ENCODE assay signal across 2 cellular contexts in genomic region chr3:46022909-46023785, GRCh38.
TF ChIP-seq lines count a peak whose summit lies in the region.

No MANE protein-coding gene starts in this region.

TF ChIP-seq in GM23338, 12 proteins besides CTCF, POLR2A, EP300 and RAD21:
- TF ChIP-seq CREB1 (CRISPR knock-in tag; IDR thresholded peaks at IDR 0.05; ENCODE audit: low read depth), result no peak
- TF ChIP-seq POLR2AphosphoS5 (IDR thresholded peaks at IDR 0.05; ENCODE audit: low read depth), result no peak
- TF ChIP-seq NANOG (IDR thresholded peaks at IDR 0.05; ENCODE audit: borderline replicate concordance), result no peak
- no peak for TF ChIP-seq JUNB (IDR thresholded peaks at IDR 0.05; ENCODE audit: unreplicated experiment)
- no peak for TF ChIP-seq ZNF331 (CRISPR knock-in tag; IDR thresholded peaks at IDR 0.05; ENCODE audit: low read depth)
- TF ChIP-seq ZNF462 (CRISPR knock-in tag; IDR thresholded peaks at IDR 0.05), result no peak
- no peak for TF ChIP-seq EZH2phosphoT487 (IDR thresholded peaks at IDR 0.05; ENCODE audit: unreplicated experiment)
- no peak for TF ChIP-seq EZH2 (IDR thresholded peaks at IDR 0.05; ENCODE audit: low read depth, unreplicated experiment)
- TF ChIP-seq REST (IDR thresholded peaks at IDR 0.05; ENCODE audit: unreplicated experiment), result no peak
- no peak for TF ChIP-seq ZNF114 (CRISPR knock-in tag; IDR thresholded peaks at IDR 0.05)
- no peak for TF ChIP-seq ETS1 (IDR thresholded peaks at IDR 0.05)
- TF ChIP-seq STAT1 (IDR thresholded peaks at IDR 0.05; ENCODE audit: unreplicated experiment), result no peak

TF ChIP-seq in K562, 482 proteins besides CTCF, POLR2A, EP300 and RAD21 (continues in another document):
- peak; percentile 79 for TF ChIP-seq CREB1 (IDR thresholded peaks at IDR 0.05)
- TF ChIP-seq CREB1 (CRISPR knock-in tag; IDR thresholded peaks at IDR 0.05), result peak; percentile 81
- TF ChIP-seq SP2 (IDR thresholded peaks at IDR 0.05; ENCODE audit: extremely low read depth, low read depth, low read length, poor library complexity, severe bottlenecking), result no peak
- TF ChIP-seq MYBL2 (IDR thresholded peaks at IDR 0.05; ENCODE audit: low read depth), result no peak
- no peak for TF ChIP-seq MYBL2 (CRISPR knock-in tag; IDR thresholded peaks at IDR 0.05; ENCODE audit: borderline replicate concordance)
- no peak for TF ChIP-seq MEF2A (IDR thresholded peaks at IDR 0.05; ENCODE audit: control insufficient read depth, low read depth, low read length)
- TF ChIP-seq EGR1 (conservative IDR thresholded peaks at IDR 0.05), result peak; percentile 40; the same call in 1 of the 2 replicates
- no peak for TF ChIP-seq ATF1 (CRISPR knock-in tag; IDR thresholded peaks at IDR 0.05)
- TF ChIP-seq ATF1 (tag; IDR thresholded peaks at IDR 0.05), result peak; percentile 96
- TF ChIP-seq ELF2 (CRISPR knock-in tag; IDR thresholded peaks at IDR 0.05), result no peak
- TF ChIP-seq ZFX (CRISPR knock-in tag; IDR thresholded peaks at IDR 0.05), result peak; percentile 45; the same call in 1 of the 2 replicates
- no peak for TF ChIP-seq KLF13 (tag; IDR thresholded peaks at IDR 0.05; ENCODE audit: borderline replicate concordance, low read depth)
- 0 out of 2 replicates have a peak, but pooled peaks have one; percentile 18 for TF ChIP-seq CTBP1 (IDR thresholded peaks at IDR 0.05; ENCODE audit: borderline replicate concordance)
- TF ChIP-seq SRF (CRISPR knock-in tag; IDR thresholded peaks at IDR 0.05), result no peak
- no peak for TF ChIP-seq ZNF184 (CRISPR knock-in tag; IDR thresholded peaks at IDR 0.05)
- peak; percentile 65; the same call in 1 of the 2 replicates for TF ChIP-seq NCOA6 (IDR thresholded peaks at IDR 0.05)
- TF ChIP-seq L3MBTL2 (IDR thresholded peaks at IDR 0.05), result peak; percentile 88
- no peak for TF ChIP-seq CBX2 (IDR thresholded peaks at IDR 0.05; ENCODE audit: insufficient read depth, low read length, poor library complexity, severe bottlenecking)
- TF ChIP-seq CCNT2 (IDR thresholded peaks at IDR 0.05; ENCODE audit: borderline replicate concordance, extremely low read depth, insufficient read length, low read depth, low read length), result peak; percentile 26
- peak in 2 of 3 experiments; percentile 25 to 55 for TF ChIP-seq YY1 (IDR thresholded peaks at IDR 0.05; ENCODE audit: borderline replicate concordance in 1 of 3, control insufficient read depth in 1 of 3, extremely low read depth in 1 of 3, insufficient read depth in 3 of 3, insufficient read length in 1 of 3, insufficient replicate concordance in 2 of 3, low read depth in 1 of 3, low read length in 2 of 3)
- no peak for TF ChIP-seq PKNOX1 (IDR thresholded peaks at IDR 0.05)
- TF ChIP-seq NELFE (IDR thresholded peaks at IDR 0.05; ENCODE audit: insufficient read depth, insufficient read length), result no peak
- TF ChIP-seq IRF2 (CRISPR knock-in tag; IDR thresholded peaks at IDR 0.05), result no peak
- no peak for TF ChIP-seq DIDO1 (tag; IDR thresholded peaks at IDR 0.05; ENCODE audit: low read depth)
- TF ChIP-seq ZNF764 (CRISPR knock-in tag; IDR thresholded peaks at IDR 0.05; ENCODE audit: low read depth), result no peak
- 0 out of 2 replicates have a peak, but pooled peaks have one; percentile 13 for TF ChIP-seq ARID3A (IDR thresholded peaks at IDR 0.05; ENCODE audit: borderline replicate concordance, low read depth, low read length)
- no peak for TF ChIP-seq E2F4 (CRISPR knock-in tag; IDR thresholded peaks at IDR 0.05; ENCODE audit: low read depth)
- no peak for TF ChIP-seq THRA (IDR thresholded peaks at IDR 0.05)
- peak; percentile 58 for TF ChIP-seq ZNF512 (tag; IDR thresholded peaks at IDR 0.05)
- peak; percentile 66 for TF ChIP-seq PCBP1 (IDR thresholded peaks at IDR 0.05; ENCODE audit: low read depth, low read length, poor library complexity, severe bottlenecking)
- 0 out of 4 replicates have a peak, but pooled peaks of 1 of the 2 experiments have one; percentile 10 for TF ChIP-seq MNT (conservative IDR thresholded peaks at IDR 0.05)
- TF ChIP-seq CXXC5 (CRISPR knock-in tag; IDR thresholded peaks at IDR 0.05), result peak; percentile 95
- peak; percentile 76; the same call in 1 of the 2 replicates for TF ChIP-seq EHMT2 (IDR thresholded peaks at IDR 0.05)
- TF ChIP-seq RAD51 (IDR thresholded peaks at IDR 0.05; ENCODE audit: borderline replicate concordance, low read depth), result no peak
- TF ChIP-seq MGA (IDR thresholded peaks at IDR 0.05), result peak; percentile 57
